In the genomic region with DNA sequence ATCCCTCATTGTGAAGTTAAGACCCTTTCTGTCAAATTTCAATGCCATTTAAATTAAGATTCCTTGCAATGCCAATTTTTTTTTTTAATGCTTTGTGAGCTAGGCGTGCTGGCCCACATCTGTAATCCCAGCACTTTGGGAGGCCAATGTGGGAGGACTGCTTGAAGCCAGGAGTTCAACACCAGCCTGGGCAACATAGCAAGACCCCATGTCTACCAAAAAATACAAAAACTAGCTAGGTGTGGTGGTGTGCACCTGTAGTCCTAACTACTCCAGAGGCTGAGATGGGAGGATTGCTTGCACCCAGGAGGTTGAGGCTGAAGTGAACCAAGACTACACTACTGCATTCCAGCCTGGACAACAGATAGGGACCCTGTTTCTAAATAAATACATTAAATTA, we compare ENCODE assay signal across 3 cellular contexts.
TF ChIP-seq lines count a peak whose summit lies in the region.

No MANE protein-coding gene starts in this region.

TF ChIP-seq in HEK293, 187 proteins besides CTCF, POLR2A, EP300 and RAD21:
- TF ChIP-seq, protein P1, sequence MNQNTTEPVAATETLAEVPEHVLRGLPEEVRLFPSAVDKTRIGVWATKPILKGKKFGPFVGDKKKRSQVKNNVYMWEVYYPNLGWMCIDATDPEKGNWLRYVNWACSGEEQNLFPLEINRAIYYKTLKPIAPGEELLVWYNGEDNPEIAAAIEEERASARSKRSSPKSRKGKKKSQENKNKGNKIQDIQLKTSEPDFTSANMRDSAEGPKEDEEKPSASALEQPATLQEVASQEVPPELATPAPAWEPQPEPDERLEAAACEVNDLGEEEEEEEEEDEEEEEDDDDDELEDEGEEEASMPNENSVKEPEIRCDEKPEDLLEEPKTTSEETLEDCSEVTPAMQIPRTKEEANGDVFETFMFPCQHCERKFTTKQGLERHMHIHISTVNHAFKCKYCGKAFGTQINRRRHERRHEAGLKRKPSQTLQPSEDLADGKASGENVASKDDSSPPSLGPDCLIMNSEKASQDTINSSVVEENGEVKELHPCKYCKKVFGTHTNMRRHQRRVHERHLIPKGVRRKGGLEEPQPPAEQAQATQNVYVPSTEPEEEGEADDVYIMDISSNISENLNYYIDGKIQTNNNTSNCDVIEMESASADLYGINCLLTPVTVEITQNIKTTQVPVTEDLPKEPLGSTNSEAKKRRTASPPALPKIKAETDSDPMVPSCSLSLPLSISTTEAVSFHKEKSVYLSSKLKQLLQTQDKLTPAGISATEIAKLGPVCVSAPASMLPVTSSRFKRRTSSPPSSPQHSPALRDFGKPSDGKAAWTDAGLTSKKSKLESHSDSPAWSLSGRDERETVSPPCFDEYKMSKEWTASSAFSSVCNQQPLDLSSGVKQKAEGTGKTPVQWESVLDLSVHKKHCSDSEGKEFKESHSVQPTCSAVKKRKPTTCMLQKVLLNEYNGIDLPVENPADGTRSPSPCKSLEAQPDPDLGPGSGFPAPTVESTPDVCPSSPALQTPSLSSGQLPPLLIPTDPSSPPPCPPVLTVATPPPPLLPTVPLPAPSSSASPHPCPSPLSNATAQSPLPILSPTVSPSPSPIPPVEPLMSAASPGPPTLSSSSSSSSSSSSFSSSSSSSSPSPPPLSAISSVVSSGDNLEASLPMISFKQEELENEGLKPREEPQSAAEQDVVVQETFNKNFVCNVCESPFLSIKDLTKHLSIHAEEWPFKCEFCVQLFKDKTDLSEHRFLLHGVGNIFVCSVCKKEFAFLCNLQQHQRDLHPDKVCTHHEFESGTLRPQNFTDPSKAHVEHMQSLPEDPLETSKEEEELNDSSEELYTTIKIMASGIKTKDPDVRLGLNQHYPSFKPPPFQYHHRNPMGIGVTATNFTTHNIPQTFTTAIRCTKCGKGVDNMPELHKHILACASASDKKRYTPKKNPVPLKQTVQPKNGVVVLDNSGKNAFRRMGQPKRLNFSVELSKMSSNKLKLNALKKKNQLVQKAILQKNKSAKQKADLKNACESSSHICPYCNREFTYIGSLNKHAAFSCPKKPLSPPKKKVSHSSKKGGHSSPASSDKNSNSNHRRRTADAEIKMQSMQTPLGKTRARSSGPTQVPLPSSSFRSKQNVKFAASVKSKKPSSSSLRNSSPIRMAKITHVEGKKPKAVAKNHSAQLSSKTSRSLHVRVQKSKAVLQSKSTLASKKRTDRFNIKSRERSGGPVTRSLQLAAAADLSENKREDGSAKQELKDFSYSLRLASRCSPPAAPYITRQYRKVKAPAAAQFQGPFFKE (tag by site-specific recombination; IDR thresholded peaks at IDR 0.05; ENCODE audit: borderline replicate concordance): no peak
- peak; percentile 94 for TF ChIP-seq ZNF121 (tag by site-specific recombination; IDR thresholded peaks at IDR 0.05)

TF ChIP-seq in WTC11, 78 proteins besides CTCF, POLR2A, EP300 and RAD21:
- TF ChIP-seq, protein P2, sequence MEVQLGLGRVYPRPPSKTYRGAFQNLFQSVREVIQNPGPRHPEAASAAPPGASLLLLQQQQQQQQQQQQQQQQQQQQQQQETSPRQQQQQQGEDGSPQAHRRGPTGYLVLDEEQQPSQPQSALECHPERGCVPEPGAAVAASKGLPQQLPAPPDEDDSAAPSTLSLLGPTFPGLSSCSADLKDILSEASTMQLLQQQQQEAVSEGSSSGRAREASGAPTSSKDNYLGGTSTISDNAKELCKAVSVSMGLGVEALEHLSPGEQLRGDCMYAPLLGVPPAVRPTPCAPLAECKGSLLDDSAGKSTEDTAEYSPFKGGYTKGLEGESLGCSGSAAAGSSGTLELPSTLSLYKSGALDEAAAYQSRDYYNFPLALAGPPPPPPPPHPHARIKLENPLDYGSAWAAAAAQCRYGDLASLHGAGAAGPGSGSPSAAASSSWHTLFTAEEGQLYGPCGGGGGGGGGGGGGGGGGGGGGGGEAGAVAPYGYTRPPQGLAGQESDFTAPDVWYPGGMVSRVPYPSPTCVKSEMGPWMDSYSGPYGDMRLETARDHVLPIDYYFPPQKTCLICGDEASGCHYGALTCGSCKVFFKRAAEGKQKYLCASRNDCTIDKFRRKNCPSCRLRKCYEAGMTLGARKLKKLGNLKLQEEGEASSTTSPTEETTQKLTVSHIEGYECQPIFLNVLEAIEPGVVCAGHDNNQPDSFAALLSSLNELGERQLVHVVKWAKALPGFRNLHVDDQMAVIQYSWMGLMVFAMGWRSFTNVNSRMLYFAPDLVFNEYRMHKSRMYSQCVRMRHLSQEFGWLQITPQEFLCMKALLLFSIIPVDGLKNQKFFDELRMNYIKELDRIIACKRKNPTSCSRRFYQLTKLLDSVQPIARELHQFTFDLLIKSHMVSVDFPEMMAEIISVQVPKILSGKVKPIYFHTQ (CRISPR knock-in tag; IDR thresholded peaks at IDR 0.05): no peak
- TF ChIP-seq, protein P3, sequence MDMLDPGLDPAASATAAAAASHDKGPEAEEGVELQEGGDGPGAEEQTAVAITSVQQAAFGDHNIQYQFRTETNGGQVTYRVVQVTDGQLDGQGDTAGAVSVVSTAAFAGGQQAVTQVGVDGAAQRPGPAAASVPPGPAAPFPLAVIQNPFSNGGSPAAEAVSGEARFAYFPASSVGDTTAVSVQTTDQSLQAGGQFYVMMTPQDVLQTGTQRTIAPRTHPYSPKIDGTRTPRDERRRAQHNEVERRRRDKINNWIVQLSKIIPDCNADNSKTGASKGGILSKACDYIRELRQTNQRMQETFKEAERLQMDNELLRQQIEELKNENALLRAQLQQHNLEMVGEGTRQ (CRISPR knock-in tag; IDR thresholded peaks at IDR 0.05): no peak
- TF ChIP-seq JAZF1 (CRISPR knock-in tag; IDR thresholded peaks at IDR 0.05) (no peak), CREB1 (CRISPR knock-in tag; IDR thresholded peaks at IDR 0.05) (no peak), ZNF121 (CRISPR knock-in tag; IDR thresholded peaks at IDR 0.05) (peak; percentile 70; the same call in 1 of the 2 replicates)

TF ChIP-seq in K562, 482 proteins besides CTCF, POLR2A, EP300 and RAD21:
- TF ChIP-seq RBM25 (IDR thresholded peaks at IDR 0.05; ENCODE audit: low read depth, low read length, severe bottlenecking) (peak; percentile 48), ZNF121 (CRISPR knock-in tag; conservative IDR thresholded peaks at IDR 0.05) (peak; percentile 96), BCOR (IDR thresholded peaks at IDR 0.05) (0 out of 2 replicates have a peak, but pooled peaks have one; percentile 37), RBBP5 (IDR thresholded peaks at IDR 0.05; ENCODE audit: borderline replicate concordance, insufficient read depth, low read length, poor library complexity, severe bottlenecking) (no peak), HNRNPLL (IDR thresholded peaks at IDR 0.05; ENCODE audit: low read depth, low read length, poor library complexity, severe bottlenecking) (no peak), LEF1 (IDR thresholded peaks at IDR 0.05) (no peak)
- TF ChIP-seq, protein P4, sequence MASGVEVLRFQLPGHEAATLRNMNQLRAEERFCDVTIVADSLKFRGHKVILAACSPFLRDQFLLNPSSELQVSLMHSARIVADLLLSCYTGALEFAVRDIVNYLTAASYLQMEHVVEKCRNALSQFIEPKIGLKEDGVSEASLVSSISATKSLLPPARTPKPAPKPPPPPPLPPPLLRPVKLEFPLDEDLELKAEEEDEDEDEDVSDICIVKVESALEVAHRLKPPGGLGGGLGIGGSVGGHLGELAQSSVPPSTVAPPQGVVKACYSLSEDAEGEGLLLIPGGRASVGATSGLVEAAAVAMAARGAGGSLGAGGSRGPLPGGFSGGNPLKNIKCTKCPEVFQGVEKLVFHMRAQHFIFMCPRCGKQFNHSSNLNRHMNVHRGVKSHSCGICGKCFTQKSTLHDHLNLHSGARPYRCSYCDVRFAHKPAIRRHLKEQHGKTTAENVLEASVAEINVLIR (CRISPR knock-in tag; IDR thresholded peaks at IDR 0.05): no peak
